In the genomic region with DNA sequence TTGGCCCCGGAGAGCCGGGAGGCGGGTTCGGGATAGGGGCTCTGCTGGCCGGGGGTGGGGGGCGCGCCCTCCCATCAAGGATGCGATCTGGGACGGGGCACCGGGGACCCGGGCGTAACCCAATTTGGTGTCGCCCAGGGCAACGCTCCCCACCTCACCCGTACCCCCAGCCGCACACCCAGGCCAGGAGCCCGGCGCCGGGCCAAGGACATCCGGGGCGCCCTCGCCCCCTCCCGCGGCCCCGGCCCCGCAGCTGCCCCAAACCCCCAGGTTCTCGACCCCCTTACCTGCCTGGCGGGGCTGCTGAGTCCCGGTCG, we compare ENCODE assay signal across 1 cellular context.
TF ChIP-seq lines count a peak whose summit lies in the region.

No MANE protein-coding gene starts in this region.

TF ChIP-seq in K562, 482 proteins besides CTCF, POLR2A, EP300 and RAD21:
- TF ChIP-seq FOXM1 (IDR thresholded peaks at IDR 0.05; ENCODE audit: low read depth): no peak
- no peak for TF ChIP-seq FOXM1 (CRISPR knock-in tag; IDR thresholded peaks at IDR 0.05; ENCODE audit: low read depth)
- TF ChIP-seq PCBP1 (IDR thresholded peaks at IDR 0.05; ENCODE audit: low read depth, low read length, poor library complexity, severe bottlenecking): peak; percentile 40
- TF ChIP-seq HNRNPK (IDR thresholded peaks at IDR 0.05; ENCODE audit: low read depth, low read length, poor library complexity, severe bottlenecking): peak; percentile 25
